8 cellular contexts compared by ENCODE assay signal in the genomic region with DNA sequence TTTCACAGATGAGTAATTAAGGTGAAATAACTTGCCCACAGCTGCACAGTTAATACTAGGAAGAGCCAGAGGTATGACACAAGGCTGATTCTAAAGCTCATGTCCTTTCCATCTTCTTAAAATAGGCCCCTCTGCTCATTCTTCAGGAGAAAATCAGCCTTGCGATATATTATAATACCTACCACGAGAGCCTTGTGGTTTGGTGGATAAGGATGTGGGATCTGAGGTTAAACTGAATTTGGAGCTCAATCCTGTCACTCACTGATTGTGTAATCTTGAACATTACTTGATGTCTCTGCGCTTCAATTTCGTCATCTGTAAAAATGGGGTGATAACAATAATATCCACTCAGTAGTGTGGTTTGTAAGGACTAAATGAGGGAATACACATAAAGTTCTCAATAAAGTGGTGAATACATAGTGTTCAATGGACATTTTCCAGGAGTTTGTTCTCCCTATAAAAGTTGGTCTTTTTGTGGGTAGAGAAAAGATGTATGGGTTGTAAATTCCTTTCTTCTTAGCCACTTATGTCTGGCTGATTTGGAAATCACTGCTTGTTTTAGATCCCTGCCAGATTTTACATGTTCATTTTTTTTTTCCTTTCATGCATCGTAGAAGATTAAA. TPM values are rescaled to one million over a fixed set of nuclear protein-coding genes. Genes with fewer than 3 reads are reported as not detected.
DNase-seq lines count a peak whose midpoint lies in the region; ATAC-seq and TF ChIP-seq lines count a peak whose summit lies in the region.

No MANE protein-coding gene starts in this region.

- ATAC-seq in lower lobe of right lung: no peak

- H3K27me3 ChIP-seq in lower lobe of right lung (ENCODE audit: low read depth): no peaks in the 10 kb centered on the region

- H3K4me3 ChIP-seq in lower lobe of right lung: no peak overlapping the region

- peaks cover 5% of the 10 kb centered on the region for H3K4me1 ChIP-seq in lower lobe of right lung

- in situ Hi-C loops in SK-MEL-5 (cut with HindIII; ENCODE audit: low pct_unique_long_range_greater_than_20kb, low sequenced_read_pairs): no loop called here

- no peak for TF ChIP-seq CTCF in lower lobe of right lung (IDR thresholded peaks at IDR 0.05)

- no peaks in the 10 kb centered on the region for H3K9me3 ChIP-seq in lower lobe of right lung

- peak; percentile 94 for DNase-seq in A172 (ENCODE audit: low spot score)
- DNase-seq in H4 (ENCODE audit: low spot score): peak; percentile 81
- DNase-seq in SK-MEL-5 (ENCODE audit: low read depth, low spot score): peak; percentile 53
- peak; percentile 95 for DNase-seq in fibroblast of peridontal ligament (ENCODE audit: extremely low read depth)
- DNase-seq in DMS53 treated with DMSO at 0.1 percent for 48 hours (lab: John Stamatoyannopoulos, UW; ENCODE audit: unreplicated experiment): no peak
- no peak for DNase-seq in NCI-H146 treated with DMSO at 0.1 percent for 48 hours (lab: John Stamatoyannopoulos, UW; ENCODE audit: unreplicated experiment)
- no peak for DNase-seq in lower lobe of right lung
- no peak for DNase-seq in islet precursor cell

- H3K27ac ChIP-seq in lower lobe of right lung: no peak overlapping the region

- intact Hi-C loops in lower lobe of right lung (cut with DNase I): no loop called here

- no peaks in the 10 kb centered on the region for H3K36me3 ChIP-seq in lower lobe of right lung

RNA-seq across cellular contexts. Expression of a gene that starts 25.1 kb away (rescaled TPM):
- 42.8 and 54.7 TPM in 2 replicates for total RNA-seq in A172 (2014; rRNA removed; shearing (Covaris generic))
- 23.2 and 28.7 TPM in 2 replicates for total RNA-seq in H4 (2014; rRNA removed; shearing (Covaris generic))
- total RNA-seq in SK-MEL-5 (2014; rRNA removed; shearing (Covaris generic)): 30.5 and 33.7 TPM in 2 replicates
- polyA plus RNA-seq in SK-MEL-5 (2015; cell fraction: cytosol; rRNA removed): 20.5 and 23.2 TPM in 2 replicates
- polyA plus RNA-seq in SK-MEL-5 (2015; cell fraction: nucleus; rRNA removed): 29.9 and 38.4 TPM in 2 replicates
- 34.5 TPM for total RNA-seq in lower lobe of right lung

Comparison
In these comparisons a context has a peak if more than half of its experiments do, and no peak if none do; other contexts are left out.
1. DNase-seq: peak in A172 (single experiment), H4 (single experiment), SK-MEL-5 (single experiment) and fibroblast of peridontal ligament (single experiment); none in DMS53 treated with DMSO at 0.1 percent for 48 hours (single experiment), NCI-H146 treated with DMSO at 0.1 percent for 48 hours (single experiment), lower lobe of right lung (single experiment) and islet precursor cell (single experiment).